ENCODE assay signal across 9 cellular contexts in the genomic region with DNA sequence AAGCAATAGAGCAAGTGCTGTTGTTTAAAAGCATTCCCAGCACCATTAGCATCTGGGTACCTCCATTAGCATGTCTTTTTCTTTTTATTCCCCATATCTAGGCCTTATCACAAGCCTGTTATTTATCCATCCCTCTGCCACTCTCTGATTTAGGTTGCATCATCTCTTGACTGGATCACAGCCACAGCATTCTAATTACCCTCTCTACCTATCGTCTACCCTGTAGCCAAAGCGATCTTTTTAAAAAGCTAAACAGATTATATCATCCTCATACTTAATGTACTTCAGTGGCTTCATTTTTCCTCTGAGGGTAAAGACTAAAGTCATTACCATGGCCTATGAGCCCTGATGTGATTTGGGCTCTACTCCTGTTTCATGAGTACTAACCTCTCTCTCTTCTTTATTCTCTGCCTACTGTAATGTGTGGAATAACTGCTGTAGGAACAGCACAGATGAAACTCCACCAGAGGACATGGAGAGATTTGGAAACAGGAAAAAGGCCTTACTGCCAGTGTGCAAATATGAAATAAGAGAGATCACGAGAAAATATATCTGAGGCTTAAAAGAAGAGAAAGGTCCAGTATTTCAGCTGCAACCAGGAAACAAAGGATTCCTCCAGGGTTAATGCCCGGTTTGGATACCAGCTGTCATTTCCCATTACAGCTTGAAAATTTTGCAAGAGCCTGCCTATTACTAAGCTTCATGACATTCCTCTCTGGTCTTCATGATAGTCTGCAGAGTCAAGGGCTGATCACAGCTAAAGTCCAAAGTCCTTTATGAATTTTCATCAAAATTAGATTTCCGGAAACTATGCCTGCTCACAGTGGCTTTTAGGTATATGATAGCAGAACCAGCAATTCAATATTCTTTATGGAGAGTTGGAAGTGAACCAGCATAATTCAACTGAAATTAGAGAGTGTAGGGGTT.
DNase-seq lines count a peak whose midpoint lies in the region; ATAC-seq and TF ChIP-seq lines count a peak whose summit lies in the region.
"Had no signal": no experiment of that assay in that cellular context is flagged by ENCODE, and none has a peak within 500 bp of the region (broad histone marks: within the 10 kb centered on the region; RNA-seq: fewer than 3 reads in every experiment).

No MANE protein-coding gene starts in this region.

- peaks cover 3% of the 10 kb centered on the region for H3K4me1 ChIP-seq in smooth muscle cell (ENCODE audit: low read depth)

- no peak overlapping the region for H3K27ac Mint-ChIP-seq in mesothelial cell of epicardium

- H3K27me3 ChIP-seq in smooth muscle cell (ENCODE audit: low read depth), result no peaks in the 10 kb centered on the region

- ATAC-seq in SK-N-SH treated with all-trans-retinoic acid at 6 μM for 48 hours (peak; percentile 92), Right ventricle myocardium superior (ENCODE audit: poor library complexity) (peak; percentile 62)

- intact Hi-C loops in Right ventricle myocardium superior (cut with DNase I), result no loop called here

- peak; percentile 23 for DNase-seq in HuH-7.5 (ENCODE audit: low spot score)
- no peak for DNase-seq in Right ventricle myocardium superior
- no peak for DNase-seq in smooth muscle cell (lab: John Stamatoyannopoulos, UW; ENCODE audit: unreplicated experiment)
- no peak for DNase-seq in mesothelial cell of epicardium (ENCODE audit: low spot score in 2 of 2, unreplicated experiment in 2 of 2)
- no peak for DNase-seq in activated CD8-positive, alpha-beta memory T cell treated with anti-CD3 and anti-CD28 coated beads, Interleukin-2, amount 50 U/mL, for 48 hours
- DNase-seq in activated CD4-positive, alpha-beta T cell treated with anti-CD3 and anti-CD28 coated beads for 48 hours, result no peak
- DNase-seq: activated T-cell treated with anti-CD3 and anti-CD28 coated beads for 4 hours; stimulated activated naive CD4-positive, alpha-beta T cell had no signal

- H3K27ac ChIP-seq in smooth muscle cell (ENCODE audit: low read depth), result peak overlapping the region; percentile 86

- H3F3A ChIP-seq in smooth muscle cell (ENCODE audit: low read depth), result peaks cover 11% of the 10 kb centered on the region

- no peaks in the 10 kb centered on the region for H3K27me3 Mint-ChIP-seq in mesothelial cell of epicardium (ENCODE audit: low read depth)

- TF ChIP-seq CTCF in smooth muscle cell (IDR thresholded peaks at IDR 0.05; ENCODE audit: borderline replicate concordance, insufficient read depth, poor library complexity, severe bottlenecking) (no peak), mesothelial cell of epicardium (IDR thresholded peaks at IDR 0.05; ENCODE audit: unreplicated experiment) (no peak)

- H3K36me3 Mint-ChIP-seq in mesothelial cell of epicardium, result no peaks in the 10 kb centered on the region

- no peak overlapping the region for H3K4me3 ChIP-seq in smooth muscle cell

- 53% methylated on average over 5 of the region's 5 CpGs for WGBS in smooth muscle cell (ENCODE audit: low lambda C conversion rate)

- H3K9ac ChIP-seq in smooth muscle cell (ENCODE audit: low read depth), result no peak overlapping the region

- no peaks in the 10 kb centered on the region for H4K20me1 ChIP-seq in smooth muscle cell (ENCODE audit: low read depth)

- no peaks in the 10 kb centered on the region for H3K9me3 ChIP-seq in smooth muscle cell (replicated peaks; ENCODE audit: low read depth)

- H3K4me1 Mint-ChIP-seq in mesothelial cell of epicardium, result peaks cover 2% of the 10 kb centered on the region

- H2AFZ ChIP-seq in smooth muscle cell (ENCODE audit: low read depth), result peak overlapping the region; percentile 64

- no peaks in the 10 kb centered on the region for H3K9me3 Mint-ChIP-seq in mesothelial cell of epicardium

- no peaks in the 10 kb centered on the region for H3K79me2 ChIP-seq in smooth muscle cell (ENCODE audit: low read depth)

- peak overlapping the region; percentile 75 for H3K4me2 ChIP-seq in smooth muscle cell

- H3K36me3 ChIP-seq in smooth muscle cell (ENCODE audit: low read depth), result no peaks in the 10 kb centered on the region

- no peak overlapping the region for H3K4me3 Mint-ChIP-seq in mesothelial cell of epicardium

TF ChIP-seq in SK-N-SH treated with all-trans-retinoic acid at 6 μM for 48 hours, 23 proteins besides CTCF, POLR2A, EP300 and RAD21:
- TF ChIP-seq ZNF70 (CRISPR knock-in tag; IDR thresholded peaks at IDR 0.05) (no peak), ISL1 (CRISPR knock-in tag; IDR thresholded peaks at IDR 0.05) (peak; percentile 68), TCF4 (CRISPR knock-in tag; IDR thresholded peaks at IDR 0.05; ENCODE audit: borderline replicate concordance) (peak; percentile 35; the same call in 1 of the 2 replicates)
- TF ChIP-seq, protein P1, sequence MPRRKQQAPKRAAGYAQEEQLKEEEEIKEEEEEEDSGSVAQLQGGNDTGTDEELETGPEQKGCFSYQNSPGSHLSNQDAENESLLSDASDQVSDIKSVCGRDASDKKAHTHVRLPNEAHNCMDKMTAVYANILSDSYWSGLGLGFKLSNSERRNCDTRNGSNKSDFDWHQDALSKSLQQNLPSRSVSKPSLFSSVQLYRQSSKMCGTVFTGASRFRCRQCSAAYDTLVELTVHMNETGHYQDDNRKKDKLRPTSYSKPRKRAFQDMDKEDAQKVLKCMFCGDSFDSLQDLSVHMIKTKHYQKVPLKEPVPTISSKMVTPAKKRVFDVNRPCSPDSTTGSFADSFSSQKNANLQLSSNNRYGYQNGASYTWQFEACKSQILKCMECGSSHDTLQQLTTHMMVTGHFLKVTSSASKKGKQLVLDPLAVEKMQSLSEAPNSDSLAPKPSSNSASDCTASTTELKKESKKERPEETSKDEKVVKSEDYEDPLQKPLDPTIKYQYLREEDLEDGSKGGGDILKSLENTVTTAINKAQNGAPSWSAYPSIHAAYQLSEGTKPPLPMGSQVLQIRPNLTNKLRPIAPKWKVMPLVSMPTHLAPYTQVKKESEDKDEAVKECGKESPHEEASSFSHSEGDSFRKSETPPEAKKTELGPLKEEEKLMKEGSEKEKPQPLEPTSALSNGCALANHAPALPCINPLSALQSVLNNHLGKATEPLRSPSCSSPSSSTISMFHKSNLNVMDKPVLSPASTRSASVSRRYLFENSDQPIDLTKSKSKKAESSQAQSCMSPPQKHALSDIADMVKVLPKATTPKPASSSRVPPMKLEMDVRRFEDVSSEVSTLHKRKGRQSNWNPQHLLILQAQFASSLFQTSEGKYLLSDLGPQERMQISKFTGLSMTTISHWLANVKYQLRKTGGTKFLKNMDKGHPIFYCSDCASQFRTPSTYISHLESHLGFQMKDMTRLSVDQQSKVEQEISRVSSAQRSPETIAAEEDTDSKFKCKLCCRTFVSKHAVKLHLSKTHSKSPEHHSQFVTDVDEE (CRISPR knock-in tag; IDR thresholded peaks at IDR 0.05), result peak; percentile 23; the same call in 1 of the 2 replicates
